In genomic region chr2:10813085-10813748, GRCh38 we compare ENCODE assay signal across 8 cellular contexts. TPM values are rescaled to one million over a fixed set of nuclear protein-coding genes. Genes with fewer than 3 reads are reported as not detected.
DNase-seq lines count a peak whose midpoint lies in the region; ATAC-seq and TF ChIP-seq lines count a peak whose summit lies in the region.

No MANE protein-coding gene starts in this region.

- H3K4me3 Mint-ChIP-seq in IgD-negative memory B cell, result peak overlapping the region; percentile 65 to 95 (median 88)

- no peaks in the 10 kb centered on the region for H3K36me3 Mint-ChIP-seq in IgD-negative memory B cell

- H3K27me3 ChIP-seq in AG04450 (ENCODE audit: control insufficient read depth, insufficient read depth, low read length), result peaks cover 13% of the 10 kb centered on the region
- H3K27me3 ChIP-seq in muscle layer of duodenum (ENCODE audit: low read depth, low read length), result no peaks in the 10 kb centered on the region

- peak overlapping the region in 2 of 3 donors; percentile 72 to 86 for H3K27ac Mint-ChIP-seq in IgD-negative memory B cell

- no peaks in the 10 kb centered on the region for H3K9me3 Mint-ChIP-seq in IgD-negative memory B cell

- H3K27ac ChIP-seq in AG04450 (ENCODE audit: low read depth, low read length) (no peak overlapping the region), muscle layer of duodenum (ENCODE audit: low read length) (peak overlapping the region; percentile 35)

- H3K4me3 ChIP-seq in AG04450 (ENCODE audit: low read depth, low read length) (peak overlapping the region; percentile 63), muscle layer of duodenum (ENCODE audit: low read depth in 1 of 2, low read length in 2 of 2) (peak overlapping the region; percentile 71 to 75)

- H3K9me3 ChIP-seq in AG04450 (ENCODE audit: control insufficient read depth, insufficient read depth, low read length) (no peaks in the 10 kb centered on the region), muscle layer of duodenum (ENCODE audit: control insufficient read depth in 1 of 2, low read length in 2 of 2) (no peaks in the 10 kb centered on the region)

- no peaks in the 10 kb centered on the region for H3K27me3 Mint-ChIP-seq in IgD-negative memory B cell

- peaks cover 0 to 29% of the 10 kb centered on the region in 2 donors for H3K4me1 ChIP-seq in muscle layer of duodenum (ENCODE audit: control insufficient read depth in 1 of 2, insufficient read depth in 2 of 2, low read length in 2 of 2)

- 0 out of 2 replicates have a peak, but pooled peaks have one; percentile 1 for TF ChIP-seq CTCF in AG04450 (IDR thresholded peaks at IDR 0.05; ENCODE audit: low read depth, low read length)

- peak; percentile 4 for DNase-seq in AG04450 (ENCODE audit: low read depth, low spot score)
- peak; percentile 12 for DNase-seq in central memory CD4-positive, alpha-beta T cell
- DNase-seq in stimulated activated CD4-positive, alpha-beta T cell treated with anti-CD3 and anti-CD28 coated beads, Interleukin-12 subunit alpha, Interleukin-12 subunit beta, amount 100 ng/mL, for 4 hours, result no peak
- DNase-seq in ecto neural progenitor cell (ENCODE audit: low spot score), result no peak

- CTCF ChIA-PET in AG04450 (lab: Charles Lee), result interaction anchor here (1.3 to 1.9 kb wide), 2 partner anchors 19 to 771 kb away, joined by 5 to 7 read pairs; no protein-coding TSS in a partner anchor

- ATAC-seq in HG02571 (IDR thresholded peaks at IDR 0.05; ENCODE audit: unreplicated experiment) (no peak), GM18502 (IDR thresholded peaks at IDR 0.05; ENCODE audit: poor library complexity, unreplicated experiment) (no peak)

- POLR2A ChIA-PET in AG04450 (lab: Yijun Ruan, JAX), result interaction anchor here (0.6 to 0.9 kb wide), 2 partner anchors 18 to 303 kb away, joined by 3 to 4 read pairs; no protein-coding TSS in a partner anchor

- peaks cover 24 to 29% (median 24%) of the 10 kb centered on the region in 3 donors for H3K4me1 Mint-ChIP-seq in IgD-negative memory B cell

- H3K36me3 ChIP-seq in muscle layer of duodenum (ENCODE audit: control insufficient read depth in 1 of 2, insufficient read depth in 2 of 2, low read length in 2 of 2), result no peaks in the 10 kb centered on the region

RNA-seq across cellular contexts. Expression of gene PDIA6, which starts 0.6 kb away (rescaled TPM):
- polyA plus RNA-seq in AG04450 (2011; rRNA removed), result 345 and 487 TPM in 2 replicates
- polyA minus RNA-seq in AG04450 (2011; rRNA and poly(A)+ RNA removed), result 151 and 185 TPM in 2 replicates
- 135 TPM for polyA plus RNA-seq in IgD-negative memory B cell

Comparison
In these comparisons a context has a peak if more than half of its experiments do, and no peak if none do; other contexts are left out.
1. DNase-seq: peak in AG04450 (single experiment) and central memory CD4-positive, alpha-beta T cell (single experiment); none in stimulated activated CD4-positive, alpha-beta T cell treated with anti-CD3 and anti-CD28 coated beads, Interleukin-12 subunit alpha, Interleukin-12 subunit beta, amount 100 ng/mL, for 4 hours (single experiment) and ecto neural progenitor cell (single experiment).